9 cellular contexts compared by ENCODE assay signal in the genomic region with DNA sequence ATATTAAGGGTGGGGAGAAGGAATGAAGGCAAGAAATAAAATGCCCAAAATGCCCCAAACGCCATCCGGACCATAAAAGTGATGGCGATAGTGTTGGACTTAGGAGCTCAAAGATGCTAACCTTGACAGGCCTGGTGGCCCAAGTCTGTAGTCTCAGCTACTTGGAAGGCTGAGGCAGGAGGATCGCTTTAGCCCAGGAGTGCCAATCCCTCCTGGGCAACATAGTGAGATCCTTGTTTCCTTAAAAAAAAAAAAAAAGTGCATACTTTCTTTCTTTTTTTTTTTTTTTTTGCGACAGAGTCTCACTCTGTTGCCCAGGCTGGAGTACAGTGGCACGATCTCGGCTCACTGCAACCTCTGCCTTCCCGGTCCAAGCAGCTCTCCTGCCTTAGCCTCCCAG. TPM values are rescaled to one million over a fixed set of nuclear protein-coding genes. Genes with fewer than 3 reads are reported as not detected.
A peak's percentile ranks its signal among the peaks of the same experiment; 100 is the strongest.
DNase-seq lines count a peak whose midpoint lies in the region; ATAC-seq and TF ChIP-seq lines count a peak whose summit lies in the region.
"Had no signal": no experiment of that assay in that cellular context is flagged by ENCODE, and none has a peak within 500 bp of the region (broad histone marks: within the 10 kb centered on the region; RNA-seq: fewer than 3 reads in every experiment).

No MANE protein-coding gene starts in this region.

- H2AK5ac ChIP-seq in mesenchymal stem cell (ENCODE audit: low read length, severe bottlenecking), result peak overlapping the region; percentile 99

- H4K91ac ChIP-seq in mesenchymal stem cell (ENCODE audit: low read length), result no peak overlapping the region

- H3K4me3 ChIP-seq in A673 (ENCODE audit: low read depth, low read length, poor library complexity, severe bottlenecking), result peak overlapping the region; percentile 56
- H3K4me3 ChIP-seq in HCT116 (replicated peaks in 1 of 2; ENCODE audit: low read depth in 1 of 2, low read length in 2 of 2), result peak overlapping the region; percentile 76 to 77
- peak overlapping the region; percentile 64 for H3K4me3 ChIP-seq in astrocyte of the cerebellum (ENCODE audit: low read depth, low read length)
- H3K4me3 ChIP-seq in mesenchymal stem cell (ENCODE audit: insufficient read depth in 1 of 2, low read depth in 1 of 2, low read length in 2 of 2), result peak overlapping the region in 1 of 2 experiments; percentile 83

- H3K27ac ChIP-seq in A673 (ENCODE audit: low read depth, low read length, poor library complexity, severe bottlenecking) (peak overlapping the region; percentile 87), HCT116 (ENCODE audit: low read depth, low read length) (peak overlapping the region; percentile 100; the same call in 1 of the 2 replicates), mesenchymal stem cell (ENCODE audit: low read length, poor library complexity, severe bottlenecking) (no peak overlapping the region)

- H3K4me2 ChIP-seq in HCT116 (ENCODE audit: low read length), result peak overlapping the region; percentile 96
- peak overlapping the region; percentile 99 for H3K4me2 ChIP-seq in mesenchymal stem cell (ENCODE audit: low read length, poor library complexity, severe bottlenecking)

- H2BK15ac ChIP-seq in mesenchymal stem cell (ENCODE audit: low read depth, poor library complexity, severe bottlenecking), result no peak overlapping the region

- no peak overlapping the region for H2BK120ac ChIP-seq in mesenchymal stem cell (ENCODE audit: low read depth, low read length)

- H2BK12ac ChIP-seq in mesenchymal stem cell (ENCODE audit: low read length in 2 of 2), result no peak overlapping the region

- H3K14ac ChIP-seq in mesenchymal stem cell (ENCODE audit: low read length in 2 of 2), result no peak overlapping the region

- TF ChIP-seq POLR2A in HCT116 (IDR thresholded peaks at IDR 0.05; ENCODE audit: borderline replicate concordance, extremely low read depth, insufficient read depth, insufficient read length), result no peak

- peaks cover 5% of the 10 kb centered on the region; the same call in 1 of the 2 replicates for H3K79me2 ChIP-seq in HCT116 (ENCODE audit: insufficient read depth, low read length)

- H2AFZ ChIP-seq in HCT116 (ENCODE audit: low read depth, low read length, poor library complexity, severe bottlenecking) (no peak overlapping the region), mesenchymal stem cell (ENCODE audit: low read depth, low read length) (no peak overlapping the region)

- no peak overlapping the region for H2BK5ac ChIP-seq in mesenchymal stem cell (ENCODE audit: low read depth, low read length, poor library complexity, severe bottlenecking)

- no peaks in the 10 kb centered on the region for H3K27me3 ChIP-seq in A673 (replicated peaks; ENCODE audit: insufficient read depth, low read depth, low read length, poor library complexity)
- H3K27me3 ChIP-seq in HCT116 (ENCODE audit: insufficient read depth, low read length), result no peaks in the 10 kb centered on the region
- no peaks in the 10 kb centered on the region for H3K27me3 ChIP-seq in mesenchymal stem cell (ENCODE audit: control insufficient read depth in 1 of 2, insufficient read depth in 1 of 2, low read length in 2 of 2)

- CTCF ChIA-PET in A673 (lab: Charles Lee) (no interaction called here), HCT116 (lab: Charles Lee) (interaction anchor here (0.6 to 1.7 kb wide), 3 partner anchors 11 to 451 kb away, joined by 3 to 10 read pairs (median 4); no protein-coding TSS in a partner anchor)

- H3K79me1 ChIP-seq in mesenchymal stem cell (replicated peaks; ENCODE audit: low read length, poor library complexity, severe bottlenecking), result peaks cover 19% of the 10 kb centered on the region

- BruUV-seq in A673 (replicated peaks; lab: Mats Ljungman, UMichigan) (no TSS peak), HCT116 (replicated peaks; lab: Mats Ljungman, UMichigan) (no TSS peak)

- TF ChIP-seq CTCF in A673 (conservative IDR thresholded peaks at IDR 0.05; ENCODE audit: low read depth, low read length) (no peak), HCT116 (IDR thresholded peaks at IDR 0.05 in 2 of 3, conservative IDR thresholded peaks at IDR 0.05 in 1 of 3; ENCODE audit: borderline replicate concordance in 1 of 3, insufficient read depth in 1 of 3, low read depth in 2 of 3, low read length in 2 of 3) (no peak), astrocyte of the cerebellum (IDR thresholded peaks at IDR 0.05; ENCODE audit: low read depth, low read length, missing control alignments) (no peak)

- no peak overlapping the region for H4K8ac ChIP-seq in mesenchymal stem cell (ENCODE audit: low read length)

- no peak overlapping the region for H3K18ac ChIP-seq in mesenchymal stem cell (ENCODE audit: low read depth in 1 of 2, low read length in 2 of 2)

- in situ Hi-C loops in astrocyte of the cerebellum (cut with HindIII; ENCODE audit: low sequenced_read_pairs), result no loop called here

- H3K23ac ChIP-seq in mesenchymal stem cell (ENCODE audit: low read length in 2 of 2), result no peak overlapping the region

- intact Hi-C loops in A673 (cut with micrococcal nuclease; ENCODE audit: unreplicated experiment), result no loop called here
- intact Hi-C loops in HCT116 (cut with micrococcal nuclease), result no loop called here

- DNase-seq in A673 (ENCODE audit: low spot score) (no peak), HCT116 (ENCODE audit: low read depth, low spot score) (no peak), astrocyte of the cerebellum (ENCODE audit: low read depth) (no peak), mesenchymal stem cell (no peak), NCI-H2107 (lab: John Stamatoyannopoulos, UW) (no peak), HT-29 (ENCODE audit: low spot score) (no peak), NCI-H345 treated with DMSO at 0.1 percent for 48 hours (lab: John Stamatoyannopoulos, UW; ENCODE audit: unreplicated experiment) (no peak)
- DNase-seq: NCI-H226 had no signal

- H4K20me1 ChIP-seq in HCT116 (ENCODE audit: insufficient read depth), result no peaks in the 10 kb centered on the region

- H3K9me2 ChIP-seq in HCT116 (ENCODE audit: insufficient read depth), result no peaks in the 10 kb centered on the region

- no peak for ATAC-seq in HCT116
- no peak for ATAC-seq in HG02678 (IDR thresholded peaks at IDR 0.05; ENCODE audit: unreplicated experiment)

- H3K4me1 ChIP-seq in A673 (ENCODE audit: insufficient read depth, low read length, poor library complexity, severe bottlenecking) (peaks cover 28% of the 10 kb centered on the region), HCT116 (ENCODE audit: control insufficient read depth in 1 of 2, insufficient read depth in 2 of 2, low read length in 2 of 2) (peaks cover 24 to 32% of the 10 kb centered on the region in 2 experiments), mesenchymal stem cell (ENCODE audit: control insufficient read depth, insufficient read depth, low read depth, low read length) (peaks cover 15% of the 10 kb centered on the region)

- H3K4ac ChIP-seq in mesenchymal stem cell (ENCODE audit: low read depth in 1 of 2, low read length in 2 of 2), result peak overlapping the region in 1 of 2 experiments; percentile 98

- no peaks in the 10 kb centered on the region for H3K36me3 ChIP-seq in A673 (ENCODE audit: insufficient read depth, low read length, poor library complexity, severe bottlenecking)
- no peaks in the 10 kb centered on the region; a peak in 1 of 4 replicates for H3K36me3 ChIP-seq in HCT116 (ENCODE audit: control insufficient read depth in 1 of 2, insufficient read depth in 2 of 2, low read length in 2 of 2)
- H3K36me3 ChIP-seq in mesenchymal stem cell (ENCODE audit: control insufficient read depth in 1 of 2, insufficient read depth in 2 of 2, low read depth in 1 of 2, low read length in 2 of 2), result peaks cover 16 to 24% of the 10 kb centered on the region in 2 experiments

- no peak for TF ChIP-seq RAD21 in HCT116 (IDR thresholded peaks at IDR 0.05; ENCODE audit: low read depth)

- H3K9ac ChIP-seq in HCT116 (ENCODE audit: low read length) (peak overlapping the region; percentile 88), mesenchymal stem cell (ENCODE audit: low read length) (peak overlapping the region; percentile 97)

- RAD21 ChIA-PET in HCT116 (lab: Charles Lee; ENCODE audit: low non-redundant PET in 1 of 2, low total read pairs in 2 of 2, uncharacterized antibody in 2 of 2, unreplicated experiment in 2 of 2), result no interaction called here

- POLR2A ChIA-PET in A673 (lab: Charles Lee; ENCODE audit: low non-redundant PET), result no interaction called here
- POLR2A ChIA-PET in HCT116 (lab: Charles Lee), result interaction anchor here (0.9 to 3.5 kb wide), 4 partner anchors 9 to 119 kb away, joined by 3 to 23 read pairs (median 4); a partner anchor contains a TSS

- WGBS in mesenchymal stem cell, result 95% methylated on average over 8 of the region's 8 CpGs

- H3K9me3 ChIP-seq in A673 (ENCODE audit: low read depth, low read length, poor library complexity, severe bottlenecking) (no peaks in the 10 kb centered on the region), HCT116 (ENCODE audit: control insufficient read depth in 1 of 2, insufficient read depth in 1 of 2, low read depth in 1 of 2, low read length in 2 of 2) (no peaks in the 10 kb centered on the region), mesenchymal stem cell (ENCODE audit: control insufficient read depth, low read length) (no peaks in the 10 kb centered on the region)

TF ChIP-seq in HCT116, 20 proteins besides CTCF, POLR2A, EP300 and RAD21 (continues in another document):
- TF ChIP-seq EZH2 (IDR thresholded peaks at IDR 0.05), result no peak
- no peak for TF ChIP-seq ZNF274 (IDR thresholded peaks at IDR 0.05; ENCODE audit: low read depth, low read length)

RNA-seq across cellular contexts. Expression of gene MRI1, which starts 32.0 kb away (rescaled TPM):
- total RNA-seq in A673 (2021) (57.9 and 63.8 TPM in 2 replicates), HCT116 (2021; ENCODE audit: unreplicated experiment) (19.6 TPM)
- 11.1 and 13.1 TPM in 2 replicates for polyA plus RNA-seq in HCT116 (2012)
- polyA plus RNA-seq in mesenchymal stem cell (2013, experiment 1 of 2), result 26.1 TPM
- polyA plus RNA-seq in mesenchymal stem cell (2013, experiment 2 of 2), result 24.1 TPM
- total RNA-seq in HT-29 (2014; rRNA removed; shearing (Covaris generic)), result 21.9 and 22.2 TPM in 2 replicates

RNA-seq across cellular contexts. Expression of gene C19orf53, which starts 41.9 kb away (rescaled TPM):
- total RNA-seq in A673 (2021), result 137 and 140 TPM in 2 replicates
- 115 TPM for total RNA-seq in HCT116 (2021; ENCODE audit: unreplicated experiment)
- polyA plus RNA-seq in HCT116 (2012), result 217 and 237 TPM in 2 replicates
- polyA plus RNA-seq in mesenchymal stem cell (2013, experiment 1 of 2), result 327 TPM
- 323 TPM for polyA plus RNA-seq in mesenchymal stem cell (2013, experiment 2 of 2)
- 115 and 182 TPM in 2 replicates for total RNA-seq in HT-29 (2014; rRNA removed; shearing (Covaris generic))
